8 cellular contexts compared by ENCODE assay signal in the genomic region with DNA sequence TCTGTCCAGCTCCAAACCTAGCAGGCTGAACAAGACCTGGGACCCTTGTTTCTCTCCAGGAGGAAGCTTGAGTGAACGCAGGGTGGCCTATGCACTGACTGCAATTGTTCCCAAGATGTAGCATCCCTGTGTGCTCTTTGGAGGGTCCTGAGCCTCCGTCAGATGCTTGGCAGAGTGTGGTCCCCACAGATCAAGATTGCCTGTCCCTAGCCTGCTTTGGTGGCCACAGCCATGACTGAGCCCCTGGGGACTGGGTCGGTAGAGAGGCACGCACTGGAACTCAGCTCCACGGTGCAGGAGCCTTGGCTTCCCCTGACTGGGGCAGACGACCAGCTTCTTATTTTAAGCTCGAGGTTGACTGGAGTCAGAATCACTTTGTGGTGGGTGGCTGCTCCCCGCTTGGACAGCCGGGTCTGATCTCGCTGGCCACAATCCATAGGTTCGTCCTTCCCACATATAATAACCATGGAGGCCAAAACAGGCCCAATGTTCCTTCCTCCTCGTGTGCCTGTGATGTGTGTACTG.
DNase-seq lines count a peak whose midpoint lies in the region; ATAC-seq, FAIRE-seq and TF ChIP-seq lines count a peak whose summit lies in the region.
"Had no signal": no experiment of that assay in that cellular context is flagged by ENCODE, and none has a peak within 500 bp of the region (broad histone marks: within the 10 kb centered on the region; RNA-seq: fewer than 3 reads in every experiment).

No MANE protein-coding gene starts in this region.

- no peaks in the 10 kb centered on the region for H3K27me3 ChIP-seq in HL-60 (ENCODE audit: insufficient read depth, poor library complexity, severe bottlenecking)

- no peak; the same call in 1 of the 2 replicates for TF ChIP-seq POLR2A in GM12892 (IDR thresholded peaks at IDR 0.05; ENCODE audit: low read depth, low read length)

- H3K27ac Mint-ChIP-seq in effector memory CD8-positive, alpha-beta T cell = peak overlapping the region; percentile 97 to 98
- H3K27ac Mint-ChIP-seq in stimulated activated naive CD8-positive, alpha-beta T cell treated with anti-CD3 and anti-CD28 coated beads, Interleukin-15, amount 100 ng/mL, for 72 hours = peak overlapping the region; percentile 99

- H3K4me3 Mint-ChIP-seq in effector memory CD8-positive, alpha-beta T cell = peak overlapping the region; percentile 74 to 84
- H3K4me3 Mint-ChIP-seq in stimulated activated naive CD8-positive, alpha-beta T cell treated with anti-CD3 and anti-CD28 coated beads, Interleukin-15, amount 100 ng/mL, for 72 hours = peak overlapping the region; percentile 94 to 98

- TF ChIP-seq CTCF in HL-60 (IDR thresholded peaks at IDR 0.05; ENCODE audit: insufficient read depth, low read length) = no peak

- H3K36me3 Mint-ChIP-seq in effector memory CD8-positive, alpha-beta T cell (ENCODE audit: insufficient read depth) = peaks cover 44% of the 10 kb centered on the region

- H3K4me3 ChIP-seq in HL-60 (replicated peaks; ENCODE audit: insufficient read depth, low read length) = no peak overlapping the region

- peak; percentile 7 for ATAC-seq in GM19351 (IDR thresholded peaks at IDR 0.05; ENCODE audit: unreplicated experiment)
- ATAC-seq in effector memory CD8-positive, alpha-beta T cell (replicated peaks) = no peak
- ATAC-seq in stimulated activated naive CD8-positive, alpha-beta T cell treated with anti-CD3 and anti-CD28 coated beads, Interleukin-15, amount 100 ng/mL, for 72 hours = peak; percentile 3
- no peak for ATAC-seq in GM21737 (IDR thresholded peaks at IDR 0.05; ENCODE audit: unreplicated experiment)

- DNase-seq in HL-60 (ENCODE audit: low read depth in 1 of 2, low spot score in 1 of 2) (no peak), GM12892 (ENCODE audit: insufficient read length) (no peak), SIG-M5 (lab: John Stamatoyannopoulos, UW) (no peak)
- peak in 1 of 3 experiments; percentile 9 for DNase-seq in effector memory CD8-positive, alpha-beta T cell
- peak in 1 of 2 donors; percentile 30 for DNase-seq in stimulated activated naive CD8-positive, alpha-beta T cell treated with anti-CD3 and anti-CD28 coated beads, Interleukin-15, amount 100 ng/mL, for 72 hours

- H3K9me3 Mint-ChIP-seq in effector memory CD8-positive, alpha-beta T cell = no peaks in the 10 kb centered on the region
- no peaks in the 10 kb centered on the region for H3K9me3 Mint-ChIP-seq in stimulated activated naive CD8-positive, alpha-beta T cell treated with anti-CD3 and anti-CD28 coated beads, Interleukin-15, amount 100 ng/mL, for 72 hours

- no peak for FAIRE-seq in GM12892 (lab: Jason Lieb, UNC)

- no peaks in the 10 kb centered on the region for H3K27me3 Mint-ChIP-seq in effector memory CD8-positive, alpha-beta T cell
- no peaks in the 10 kb centered on the region for H3K27me3 Mint-ChIP-seq in stimulated activated naive CD8-positive, alpha-beta T cell treated with anti-CD3 and anti-CD28 coated beads, Interleukin-15, amount 100 ng/mL, for 72 hours

- H3K4me1 Mint-ChIP-seq in effector memory CD8-positive, alpha-beta T cell (ENCODE audit: low read depth in 2 of 2) = peaks cover 74 to 79% of the 10 kb centered on the region in 2 donors
- H3K4me1 Mint-ChIP-seq in stimulated activated naive CD8-positive, alpha-beta T cell treated with anti-CD3 and anti-CD28 coated beads, Interleukin-15, amount 100 ng/mL, for 72 hours = peaks cover 72% of the 10 kb centered on the region

- peak overlapping the region; percentile 88 for H3K27ac ChIP-seq in HL-60 (replicated peaks)
- H3K27ac ChIP-seq: epithelial cell of prostate had no signal

Comparison
In these comparisons a context has a peak if more than half of its experiments do, and no peak if none do; other contexts are left out.
1. ATAC-seq: peak in GM19351 (single experiment) and stimulated activated naive CD8-positive, alpha-beta T cell treated with anti-CD3 and anti-CD28 coated beads, Interleukin-15, amount 100 ng/mL, for 72 hours (single experiment); none in effector memory CD8-positive, alpha-beta T cell (single experiment) and GM21737 (single experiment).